ENCODE assay signal across 16 cellular contexts in genomic region chr11:61447601-61448551, GRCh38. TPM values are rescaled to one million over a fixed set of nuclear protein-coding genes. Genes with fewer than 3 reads are reported as not detected.
DNase-seq lines count a peak whose midpoint lies in the region; ATAC-seq and TF ChIP-seq lines count a peak whose summit lies in the region.
"Had no signal": no experiment of that assay in that cellular context is flagged by ENCODE, and none has a peak within 500 bp of the region (broad histone marks: within the 10 kb centered on the region; RNA-seq: fewer than 3 reads in every experiment).

No MANE protein-coding gene starts in this region.

- no peaks in the 10 kb centered on the region for H3K9me3 ChIP-seq in adipocyte (ENCODE audit: control insufficient read depth, low read length)
- H3K9me3 ChIP-seq: ascending aorta, upper lobe of left lung had no signal

- H3K4me1 ChIP-seq in adipocyte (ENCODE audit: control insufficient read depth, insufficient read depth, low read length): peaks cover 39% of the 10 kb centered on the region

- ATAC-seq in activated CD8-positive, alpha-beta memory T cell treated with anti-CD3 and anti-CD28 coated beads, Interleukin-2, amount 10 ng/mL, durations not matched to agents 7 days and 5 days: peak; percentile 43
- ATAC-seq in stimulated activated naive CD8-positive, alpha-beta T cell treated with anti-CD3 and anti-CD28 coated beads, Interleukin-15, amount 100 ng/mL, for 72 hours: peak; percentile 75
- ATAC-seq: PC-3 had no signal

- no peak for DNase-seq in activated CD8-positive, alpha-beta memory T cell treated with anti-CD3 and anti-CD28 coated beads, Interleukin-2, amount 10 ng/mL, durations not matched to agents 7 days and 5 days
- no peak for DNase-seq in activated CD8-positive, alpha-beta memory T cell treated with anti-CD3 and anti-CD28 coated beads, Interleukin-2, amount 50 U/mL, for 4 hours
- DNase-seq in adipocyte (ENCODE audit: low read depth): no peak
- peak; percentile 20 for DNase-seq in hepatic stellate cell (ENCODE audit: low spot score)
- DNase-seq in stimulated activated naive CD8-positive, alpha-beta T cell treated with anti-CD3 and anti-CD28 coated beads, Interleukin-15, amount 100 ng/mL, for 72 hours: no peak
- no peak for DNase-seq in mesothelial cell of epicardium (ENCODE audit: low spot score in 2 of 2, unreplicated experiment in 2 of 2)
- no peak for DNase-seq in NCI-H2081 (lab: John Stamatoyannopoulos, UW)
- DNase-seq in SHP77 treated with DMSO at 0.1 percent for 48 hours (lab: John Stamatoyannopoulos, UW): no peak
- DNase-seq: ACHN, islet precursor cell, NCI-H1105 treated with DMSO at 0.1 percent for 48 hours, NCI-H510A, PC-3, upper lobe of left lung had no signal

- no peaks in the 10 kb centered on the region for H3K27me3 Mint-ChIP-seq in activated CD8-positive, alpha-beta memory T cell treated with anti-CD3 and anti-CD28 coated beads, Interleukin-2, amount 10 ng/mL, durations not matched to agents 7 days and 5 days
- H3K27me3 Mint-ChIP-seq in stimulated activated naive CD8-positive, alpha-beta T cell treated with anti-CD3 and anti-CD28 coated beads, Interleukin-15, amount 100 ng/mL, for 72 hours: no peaks in the 10 kb centered on the region
- H3K27me3 Mint-ChIP-seq in mesothelial cell of epicardium (ENCODE audit: low read depth): no peaks in the 10 kb centered on the region

- H3K9ac ChIP-seq in adipocyte (ENCODE audit: low read length): peak overlapping the region; percentile 29

- no peaks in the 10 kb centered on the region for H3K9me3 Mint-ChIP-seq in activated CD8-positive, alpha-beta memory T cell treated with anti-CD3 and anti-CD28 coated beads, Interleukin-2, amount 10 ng/mL, durations not matched to agents 7 days and 5 days (ENCODE audit: low read depth)
- no peaks in the 10 kb centered on the region for H3K9me3 Mint-ChIP-seq in stimulated activated naive CD8-positive, alpha-beta T cell treated with anti-CD3 and anti-CD28 coated beads, Interleukin-15, amount 100 ng/mL, for 72 hours
- H3K9me3 Mint-ChIP-seq in mesothelial cell of epicardium: peaks cover 3% of the 10 kb centered on the region

- H3K4me3 ChIP-seq in adipocyte (ENCODE audit: low read length): no peak overlapping the region
- H3K4me3 ChIP-seq: ascending aorta, upper lobe of left lung had no signal

- no peak overlapping the region for H3K4me3 Mint-ChIP-seq in activated CD8-positive, alpha-beta memory T cell treated with anti-CD3 and anti-CD28 coated beads, Interleukin-2, amount 10 ng/mL, durations not matched to agents 7 days and 5 days
- no peak overlapping the region for H3K4me3 Mint-ChIP-seq in stimulated activated naive CD8-positive, alpha-beta T cell treated with anti-CD3 and anti-CD28 coated beads, Interleukin-15, amount 100 ng/mL, for 72 hours
- no peak overlapping the region for H3K4me3 Mint-ChIP-seq in mesothelial cell of epicardium
- H3K4me3 Mint-ChIP-seq: nephron had no signal

- no peak for TF ChIP-seq CTCF in mesothelial cell of epicardium (IDR thresholded peaks at IDR 0.05; ENCODE audit: unreplicated experiment)

- peaks cover 16% of the 10 kb centered on the region for H3K4me1 Mint-ChIP-seq in activated CD8-positive, alpha-beta memory T cell treated with anti-CD3 and anti-CD28 coated beads, Interleukin-2, amount 10 ng/mL, durations not matched to agents 7 days and 5 days
- H3K4me1 Mint-ChIP-seq in stimulated activated naive CD8-positive, alpha-beta T cell treated with anti-CD3 and anti-CD28 coated beads, Interleukin-15, amount 100 ng/mL, for 72 hours: peaks cover 28% of the 10 kb centered on the region
- H3K4me1 Mint-ChIP-seq in mesothelial cell of epicardium: no peaks in the 10 kb centered on the region

- H3K27ac Mint-ChIP-seq in activated CD8-positive, alpha-beta memory T cell treated with anti-CD3 and anti-CD28 coated beads, Interleukin-2, amount 10 ng/mL, durations not matched to agents 7 days and 5 days: no peak overlapping the region
- peak overlapping the region; percentile 5 to 53 for H3K27ac Mint-ChIP-seq in stimulated activated naive CD8-positive, alpha-beta T cell treated with anti-CD3 and anti-CD28 coated beads, Interleukin-15, amount 100 ng/mL, for 72 hours
- no peak overlapping the region for H3K27ac Mint-ChIP-seq in mesothelial cell of epicardium
- H3K27ac Mint-ChIP-seq: nephron had no signal

- no peaks in the 10 kb centered on the region for H3K27me3 ChIP-seq in adipocyte (replicated peaks; ENCODE audit: control insufficient read depth, insufficient read depth, low read length)
- H3K27me3 ChIP-seq: ascending aorta, upper lobe of left lung had no signal

- peaks cover 35% of the 10 kb centered on the region for H3K36me3 Mint-ChIP-seq in activated CD8-positive, alpha-beta memory T cell treated with anti-CD3 and anti-CD28 coated beads, Interleukin-2, amount 10 ng/mL, durations not matched to agents 7 days and 5 days
- H3K36me3 Mint-ChIP-seq in mesothelial cell of epicardium: peaks cover 25% of the 10 kb centered on the region

- CTCF ChIA-PET in activated CD8-positive, alpha-beta memory T cell treated with anti-CD3 and anti-CD28 coated beads, Interleukin-2, amount 10 ng/mL, durations not matched to agents 7 days and 5 days (lab: Charles Lee): interaction anchor here (0.6 to 8.6 kb wide), 10 partner anchors 10 to 112 kb away, joined by 3 to 63 read pairs (median 12); partner anchors contain the start of genes CPSF7, LRRC10B and SDHAF2

- peaks cover 50% of the 10 kb centered on the region for H3K36me3 ChIP-seq in adipocyte (ENCODE audit: control insufficient read depth, insufficient read depth, low read length, severe bottlenecking)

RNA-seq across cellular contexts. Expression of gene SDHAF2, which starts 18.0 kb away (rescaled TPM):
- total RNA-seq in activated CD8-positive, alpha-beta memory T cell treated with anti-CD3 and anti-CD28 coated beads, Interleukin-2, amount 10 ng/mL, durations not matched to agents 7 days and 5 days: 10 to 100 TPM; 37.6 to 57.6 TPM
- 36.1 to 38.9 TPM (median 38.0 TPM) in 3 replicates for total RNA-seq in mesothelial cell of epicardium

RNA-seq across cellular contexts. Expression of gene CPSF7, which starts 18.1 kb away (rescaled TPM):
- 100 to 1,000 TPM; 103 to 118 TPM for total RNA-seq in activated CD8-positive, alpha-beta memory T cell treated with anti-CD3 and anti-CD28 coated beads, Interleukin-2, amount 10 ng/mL, durations not matched to agents 7 days and 5 days
- 107 to 116 TPM (median 112 TPM) in 3 replicates for total RNA-seq in mesothelial cell of epicardium

RNA-seq across cellular contexts. Expression of gene TMEM216, which starts 55.5 kb away (rescaled TPM):
- 10 to 100 TPM in 1 of 2 experiments, 1 to 10 TPM in 1; 7.8 to 15.3 TPM for total RNA-seq in activated CD8-positive, alpha-beta memory T cell treated with anti-CD3 and anti-CD28 coated beads, Interleukin-2, amount 10 ng/mL, durations not matched to agents 7 days and 5 days
- total RNA-seq in mesothelial cell of epicardium: 22.2 to 26.1 TPM (median 22.5 TPM) in 3 replicates

Comparison
In these comparisons a context has a peak if more than half of its experiments do, and no peak if none do; other contexts are left out.
1. H3K27ac Mint-ChIP-seq: peak in stimulated activated naive CD8-positive, alpha-beta T cell treated with anti-CD3 and anti-CD28 coated beads, Interleukin-15, amount 100 ng/mL, for 72 hours (2 of 2); none in activated CD8-positive, alpha-beta memory T cell treated with anti-CD3 and anti-CD28 coated beads, Interleukin-2, amount 10 ng/mL, durations not matched to agents 7 days and 5 days (single experiment) and mesothelial cell of epicardium (single experiment).